Comparison of ENCODE assay signal across 1 cellular context in the genomic region with DNA sequence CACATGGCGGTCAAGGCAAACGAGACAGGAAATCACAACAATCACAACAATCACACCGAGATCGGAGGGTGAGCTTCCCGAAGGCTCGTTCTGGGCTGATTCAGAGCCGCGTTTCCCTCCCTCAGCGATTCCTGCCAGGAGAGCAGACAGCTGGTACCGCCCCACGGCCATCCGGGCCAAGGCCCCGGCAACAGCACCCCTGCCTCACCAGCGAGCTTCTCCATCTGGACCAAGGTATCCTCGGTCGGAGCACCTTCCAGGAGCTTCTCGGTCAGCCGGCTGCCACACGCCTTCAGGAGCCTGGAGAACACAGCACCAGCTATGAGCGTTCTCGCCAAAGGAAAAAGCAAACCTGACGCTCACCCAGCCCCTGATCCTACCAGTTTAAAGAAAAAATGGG.
TF ChIP-seq lines count a peak whose summit lies in the region.

No MANE protein-coding gene starts in this region.

TF ChIP-seq in WTC11, 78 proteins besides CTCF, POLR2A, EP300 and RAD21 (continued from another document):
- TF ChIP-seq, protein P1, sequence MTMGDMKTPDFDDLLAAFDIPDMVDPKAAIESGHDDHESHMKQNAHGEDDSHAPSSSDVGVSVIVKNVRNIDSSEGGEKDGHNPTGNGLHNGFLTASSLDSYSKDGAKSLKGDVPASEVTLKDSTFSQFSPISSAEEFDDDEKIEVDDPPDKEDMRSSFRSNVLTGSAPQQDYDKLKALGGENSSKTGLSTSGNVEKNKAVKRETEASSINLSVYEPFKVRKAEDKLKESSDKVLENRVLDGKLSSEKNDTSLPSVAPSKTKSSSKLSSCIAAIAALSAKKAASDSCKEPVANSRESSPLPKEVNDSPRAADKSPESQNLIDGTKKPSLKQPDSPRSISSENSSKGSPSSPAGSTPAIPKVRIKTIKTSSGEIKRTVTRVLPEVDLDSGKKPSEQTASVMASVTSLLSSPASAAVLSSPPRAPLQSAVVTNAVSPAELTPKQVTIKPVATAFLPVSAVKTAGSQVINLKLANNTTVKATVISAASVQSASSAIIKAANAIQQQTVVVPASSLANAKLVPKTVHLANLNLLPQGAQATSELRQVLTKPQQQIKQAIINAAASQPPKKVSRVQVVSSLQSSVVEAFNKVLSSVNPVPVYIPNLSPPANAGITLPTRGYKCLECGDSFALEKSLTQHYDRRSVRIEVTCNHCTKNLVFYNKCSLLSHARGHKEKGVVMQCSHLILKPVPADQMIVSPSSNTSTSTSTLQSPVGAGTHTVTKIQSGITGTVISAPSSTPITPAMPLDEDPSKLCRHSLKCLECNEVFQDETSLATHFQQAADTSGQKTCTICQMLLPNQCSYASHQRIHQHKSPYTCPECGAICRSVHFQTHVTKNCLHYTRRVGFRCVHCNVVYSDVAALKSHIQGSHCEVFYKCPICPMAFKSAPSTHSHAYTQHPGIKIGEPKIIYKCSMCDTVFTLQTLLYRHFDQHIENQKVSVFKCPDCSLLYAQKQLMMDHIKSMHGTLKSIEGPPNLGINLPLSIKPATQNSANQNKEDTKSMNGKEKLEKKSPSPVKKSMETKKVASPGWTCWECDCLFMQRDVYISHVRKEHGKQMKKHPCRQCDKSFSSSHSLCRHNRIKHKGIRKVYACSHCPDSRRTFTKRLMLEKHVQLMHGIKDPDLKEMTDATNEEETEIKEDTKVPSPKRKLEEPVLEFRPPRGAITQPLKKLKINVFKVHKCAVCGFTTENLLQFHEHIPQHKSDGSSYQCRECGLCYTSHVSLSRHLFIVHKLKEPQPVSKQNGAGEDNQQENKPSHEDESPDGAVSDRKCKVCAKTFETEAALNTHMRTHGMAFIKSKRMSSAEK (CRISPR knock-in tag; IDR thresholded peaks at IDR 0.05; ENCODE audit: borderline replicate concordance) = no peak
- TF ChIP-seq EMX1 (CRISPR knock-in tag; IDR thresholded peaks at IDR 0.05) (no peak), ZNF396 (CRISPR knock-in tag; IDR thresholded peaks at IDR 0.05; ENCODE audit: borderline replicate concordance) (no peak), OVOL2 (CRISPR knock-in tag; IDR thresholded peaks at IDR 0.05; ENCODE audit: borderline replicate concordance) (no peak), TEAD4 (CRISPR knock-in tag; IDR thresholded peaks at IDR 0.05) (no peak), TCF7 (CRISPR knock-in tag; IDR thresholded peaks at IDR 0.05; ENCODE audit: low read depth) (no peak), ETV6 (CRISPR knock-in tag; IDR thresholded peaks at IDR 0.05) (no peak), JAZF1 (CRISPR knock-in tag; IDR thresholded peaks at IDR 0.05) (no peak)
- TF ChIP-seq, protein P2, sequence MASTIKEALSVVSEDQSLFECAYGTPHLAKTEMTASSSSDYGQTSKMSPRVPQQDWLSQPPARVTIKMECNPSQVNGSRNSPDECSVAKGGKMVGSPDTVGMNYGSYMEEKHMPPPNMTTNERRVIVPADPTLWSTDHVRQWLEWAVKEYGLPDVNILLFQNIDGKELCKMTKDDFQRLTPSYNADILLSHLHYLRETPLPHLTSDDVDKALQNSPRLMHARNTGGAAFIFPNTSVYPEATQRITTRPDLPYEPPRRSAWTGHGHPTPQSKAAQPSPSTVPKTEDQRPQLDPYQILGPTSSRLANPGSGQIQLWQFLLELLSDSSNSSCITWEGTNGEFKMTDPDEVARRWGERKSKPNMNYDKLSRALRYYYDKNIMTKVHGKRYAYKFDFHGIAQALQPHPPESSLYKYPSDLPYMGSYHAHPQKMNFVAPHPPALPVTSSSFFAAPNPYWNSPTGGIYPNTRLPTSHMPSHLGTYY (CRISPR knock-in tag; IDR thresholded peaks at IDR 0.05) = no peak
- TF ChIP-seq, protein P3, sequence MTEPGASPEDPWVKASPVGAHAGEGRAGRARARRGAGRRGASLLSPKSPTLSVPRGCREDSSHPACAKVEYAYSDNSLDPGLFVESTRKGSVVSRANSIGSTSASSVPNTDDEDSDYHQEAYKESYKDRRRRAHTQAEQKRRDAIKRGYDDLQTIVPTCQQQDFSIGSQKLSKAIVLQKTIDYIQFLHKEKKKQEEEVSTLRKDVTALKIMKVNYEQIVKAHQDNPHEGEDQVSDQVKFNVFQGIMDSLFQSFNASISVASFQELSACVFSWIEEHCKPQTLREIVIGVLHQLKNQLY (CRISPR knock-in tag; IDR thresholded peaks at IDR 0.05) = no peak
